In the genomic region with DNA sequence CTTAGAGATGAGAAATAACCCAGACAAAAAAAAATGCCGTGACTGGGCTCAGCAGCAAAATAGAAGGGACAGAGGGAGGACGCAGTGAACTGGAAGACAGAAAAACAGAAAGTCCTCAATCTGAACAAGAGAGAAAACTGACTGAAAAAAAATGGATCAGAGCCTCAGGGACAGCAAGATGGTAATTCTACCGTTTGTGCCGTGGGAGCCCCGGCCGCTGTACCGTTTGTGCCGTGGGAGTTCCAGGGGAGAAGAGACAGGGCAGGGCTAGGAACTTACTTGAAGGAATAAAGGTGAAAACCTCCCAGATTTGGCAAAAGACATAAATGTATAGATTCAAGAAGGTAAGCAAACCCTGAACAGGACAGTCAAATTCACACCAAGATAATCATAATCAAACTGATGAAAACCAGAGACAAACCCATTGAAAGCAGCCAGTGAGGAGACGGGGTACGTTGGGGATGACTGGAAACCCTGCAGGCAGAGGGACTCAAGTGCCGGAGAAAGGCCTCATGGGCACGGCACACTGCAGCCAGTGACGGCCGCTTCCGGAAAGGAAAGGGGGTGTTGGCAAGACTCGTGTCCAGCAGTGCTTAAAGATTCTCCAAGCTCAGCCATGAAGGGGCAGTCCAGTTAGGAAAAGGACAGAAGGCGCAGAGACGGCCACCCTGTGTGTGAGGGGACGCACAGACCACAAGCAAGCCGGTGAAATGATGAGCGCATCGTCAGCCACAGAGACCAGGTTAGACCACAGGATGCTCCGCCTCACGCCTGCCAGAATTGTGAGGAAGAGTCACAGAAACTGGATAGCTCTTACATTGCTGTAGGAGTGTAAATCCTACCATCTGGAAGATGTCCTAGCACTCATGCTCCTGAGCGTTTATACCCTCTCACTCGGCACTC, we compare ENCODE assay signal across 15 cellular contexts. TPM values are rescaled to one million over a fixed set of nuclear protein-coding genes. Genes with fewer than 3 reads are reported as not detected.
DNase-seq lines count a peak whose midpoint lies in the region; ATAC-seq, FAIRE-seq and TF ChIP-seq lines count a peak whose summit lies in the region.
"Had no signal": no experiment of that assay in that cellular context is flagged by ENCODE, and none has a peak within 500 bp of the region (broad histone marks: within the 10 kb centered on the region; RNA-seq: fewer than 3 reads in every experiment).

No MANE protein-coding gene starts in this region.

- H3K27me3 Mint-ChIP-seq in neural crest cell (ENCODE audit: low read depth) = no peaks in the 10 kb centered on the region

- H3K27ac Mint-ChIP-seq in neural crest cell (ENCODE audit: unreplicated experiment) = peak overlapping the region; percentile 3
- H3K27ac Mint-ChIP-seq: activated T-cell treated with anti-CD3 and anti-CD28 coated beads, Interleukin-2, amount 50 U/mL, for 72 hours had no signal

- DNase-seq in neural crest cell (ENCODE audit: low read depth, low spot score) (no peak), NCI-H748 treated with DMSO at 0.1 percent for 48 hours (lab: John Stamatoyannopoulos, UW) (no peak), HTR-8/SVneo (ENCODE audit: insufficient read length, low spot score) (no peak), NCI-H524 (lab: John Stamatoyannopoulos, UW) (no peak), coronary artery (ENCODE audit: low spot score) (no peak)
- DNase-seq: activated T-cell treated with anti-CD3 and anti-CD28 coated beads, Interleukin-2, amount 50 U/mL, for 72 hours; brain microvascular endothelial cell; erythroblast had no signal

- no peak overlapping the region for H3K4me3 Mint-ChIP-seq in neural crest cell
- H3K4me3 Mint-ChIP-seq: activated T-cell treated with anti-CD3 and anti-CD28 coated beads, Interleukin-2, amount 50 U/mL, for 72 hours had no signal

- H3K9me3 Mint-ChIP-seq in neural crest cell = no peaks in the 10 kb centered on the region
- H3K9me3 Mint-ChIP-seq: activated T-cell treated with anti-CD3 and anti-CD28 coated beads, Interleukin-2, amount 50 U/mL, for 72 hours had no signal

- ATAC-seq in GM19023 (IDR thresholded peaks at IDR 0.05; ENCODE audit: unreplicated experiment) (peak; percentile 43), GM21723 (IDR thresholded peaks at IDR 0.05; ENCODE audit: unreplicated experiment) (peak; percentile 40), HG03280 (IDR thresholded peaks at IDR 0.05; ENCODE audit: unreplicated experiment) (peak; percentile 55)
- ATAC-seq: activated T-cell treated with anti-CD3 and anti-CD28 coated beads, Interleukin-2, amount 50 U/mL, for 72 hours; K562 had no signal

- FAIRE-seq in HTR-8/SVneo (lab: Jason Lieb, UNC) = no peak
- FAIRE-seq: H1, K562 had no signal

- no peak overlapping the region for H3K27ac ChIP-seq in coronary artery
- H3K27ac ChIP-seq: brain microvascular endothelial cell, vagina had no signal

- H3K36me3 Mint-ChIP-seq in neural crest cell (ENCODE audit: low read depth) = no peaks in the 10 kb centered on the region

- no peaks in the 10 kb centered on the region for H3K4me1 Mint-ChIP-seq in neural crest cell

- no peak overlapping the region for H3K4me3 ChIP-seq in coronary artery
- H3K4me3 ChIP-seq: K562, vagina had no signal

- TF ChIP-seq CTCF in neural crest cell (conservative IDR thresholded peaks at IDR 0.05) (no peak), coronary artery (IDR thresholded peaks at IDR 0.05) (no peak)

RNA-seq across cellular contexts. Expression of a gene that starts 40.0 kb away (rescaled TPM):
- total RNA-seq in neural crest cell = 2.2 and 2.4 TPM in 2 replicates
- total RNA-seq: RPMI7951 had no signal
